ENCODE assay signal across 20 cellular contexts in genomic region chr4:110132822-110133719, GRCh38.
DNase-seq lines count a peak whose midpoint lies in the region; ATAC-seq, FAIRE-seq and TF ChIP-seq lines count a peak whose summit lies in the region.
"Had no signal": no experiment of that assay in that cellular context is flagged by ENCODE, and none has a peak within 500 bp of the region (broad histone marks: within the 10 kb centered on the region; RNA-seq: fewer than 3 reads in every experiment).

No MANE protein-coding gene starts in this region.

- no TSS peak for BruUV-seq in A673 (replicated peaks; lab: Mats Ljungman, UMichigan)

- no peak overlapping the region for H2AFZ ChIP-seq in astrocyte (ENCODE audit: low read depth, low read length)

- no peaks in the 10 kb centered on the region for H3K79me2 ChIP-seq in astrocyte (ENCODE audit: insufficient read depth, low read length)

- DNase-seq in astrocyte (ENCODE audit: low read depth) (no peak), right lobe of liver (no peak), A673 (ENCODE audit: low spot score) (no peak), mesenteric fat pad (ENCODE audit: low spot score) (no peak)
- no peak for DNase-seq in stimulated activated CD4-positive, alpha-beta T cell treated with anti-CD3 and anti-CD28 coated beads, Interleukin-4, amount 100 ng/mL, for 24 hours
- no peak for DNase-seq in activated T-cell treated with anti-CD3 and anti-CD28 coated beads, Interleukin-2, amount 50 U/mL, for 24 hours
- DNase-seq: activated CD8-positive, alpha-beta T cell treated with anti-CD3 and anti-CD28 coated beads for 36 hours; activated naive CD4-positive, alpha-beta T cell; activated T-cell treated with anti-CD3 and anti-CD28 coated beads, Interleukin-2, amount 50 U/mL, for 1 hour; anterior cingulate cortex; H7; left cardiac atrium; NCI-H1436 treated with DMSO at 0.1 percent for 48 hours had no signal

- peaks cover 3% of the 10 kb centered on the region for H3K4me1 Mint-ChIP-seq in astrocyte (ENCODE audit: low read depth, unreplicated experiment)
- H3K4me1 Mint-ChIP-seq in activated T-cell treated with anti-CD3 and anti-CD28 coated beads, Interleukin-2, amount 50 U/mL, for 24 hours (ENCODE audit: low read depth), result peaks cover 14% of the 10 kb centered on the region
- H3K4me1 Mint-ChIP-seq: stimulated activated memory B cell treated with anti-CD40 and anti-IgM and Interleukin-4, amounts not matched to agents 10 μg/mL and 1 μg/mL and 100 μg/mL, for 72 hours had no signal

- H3K36me3 ChIP-seq in HUES48 (ENCODE audit: control insufficient read depth, insufficient read depth, low read length) (peaks cover 8% of the 10 kb centered on the region; the same call in 1 of the 2 replicates), astrocyte (ENCODE audit: insufficient read depth, low read length) (no peaks in the 10 kb centered on the region), right lobe of liver (no peaks in the 10 kb centered on the region), A673 (ENCODE audit: insufficient read depth, low read length, poor library complexity, severe bottlenecking) (no peaks in the 10 kb centered on the region)
- H3K36me3 ChIP-seq: esophagus muscularis mucosa, thoracic aorta had no signal

- TF ChIP-seq CTCF in 22Rv1 (IDR thresholded peaks at IDR 0.05) (no peak), astrocyte (IDR thresholded peaks at IDR 0.05; ENCODE audit: insufficient read depth, low read depth, low read length) (no peak), right lobe of liver (IDR thresholded peaks at IDR 0.05) (no peak), A673 (conservative IDR thresholded peaks at IDR 0.05; ENCODE audit: low read depth, low read length) (no peak)

- H3K4me2 ChIP-seq in astrocyte (ENCODE audit: low read length), result no peak overlapping the region

- no peaks in the 10 kb centered on the region for H3K9me3 Mint-ChIP-seq in astrocyte (ENCODE audit: unreplicated experiment)
- H3K9me3 Mint-ChIP-seq in activated T-cell treated with anti-CD3 and anti-CD28 coated beads, Interleukin-2, amount 50 U/mL, for 24 hours, result no peaks in the 10 kb centered on the region
- H3K9me3 Mint-ChIP-seq: activated CD8-positive, alpha-beta T cell treated with anti-CD3 and anti-CD28 coated beads for 36 hours; central memory CD8-positive, alpha-beta T cell; stimulated activated memory B cell treated with anti-CD40 and anti-IgM and Interleukin-4, amounts not matched to agents 10 μg/mL and 1 μg/mL and 100 μg/mL, for 72 hours had no signal

- CTCF ChIA-PET in A673 (lab: Charles Lee), result no interaction called here

- intact Hi-C loops in right lobe of liver (cut with DNase I), result no loop called here
- intact Hi-C loops in A673 (cut with micrococcal nuclease; ENCODE audit: unreplicated experiment), result no loop called here

- H3K9me3 ChIP-seq in HUES48 (ENCODE audit: control insufficient read depth, insufficient read depth, low read length) (no peaks in the 10 kb centered on the region), astrocyte (ENCODE audit: insufficient read depth, low read depth, low read length) (no peaks in the 10 kb centered on the region), right lobe of liver (no peaks in the 10 kb centered on the region), A673 (ENCODE audit: low read depth, low read length, poor library complexity, severe bottlenecking) (no peaks in the 10 kb centered on the region)
- H3K9me3 ChIP-seq: esophagus muscularis mucosa, thoracic aorta had no signal

- H3K4me3 Mint-ChIP-seq in astrocyte (ENCODE audit: unreplicated experiment), result no peak overlapping the region
- H3K4me3 Mint-ChIP-seq in activated T-cell treated with anti-CD3 and anti-CD28 coated beads, Interleukin-2, amount 50 U/mL, for 24 hours, result no peak overlapping the region
- H3K4me3 Mint-ChIP-seq: activated CD8-positive, alpha-beta T cell treated with anti-CD3 and anti-CD28 coated beads for 36 hours; central memory CD8-positive, alpha-beta T cell; stimulated activated memory B cell treated with anti-CD40 and anti-IgM and Interleukin-4, amounts not matched to agents 10 μg/mL and 1 μg/mL and 100 μg/mL, for 72 hours had no signal

- ATAC-seq in right lobe of liver, result peak; percentile 31 to 75 (median 62)
- ATAC-seq: activated CD4-positive, CD25-positive, alpha-beta regulatory T cell treated with anti-CD3 and anti-CD28 coated beads, Interleukin-2, amount 50 U/mL, for 24 hours; activated CD8-positive, alpha-beta T cell treated with anti-CD3 and anti-CD28 coated beads for 36 hours; left cardiac atrium; stimulated activated memory B cell treated with anti-CD40 and anti-IgM and Interleukin-4, amounts not matched to agents 10 μg/mL and 1 μg/mL and 100 μg/mL, for 72 hours had no signal

- peak; percentile 54 for FAIRE-seq in astrocyte (lab: Jason Lieb, UNC)

- no peak overlapping the region for H3K27ac Mint-ChIP-seq in astrocyte (ENCODE audit: unreplicated experiment)
- H3K27ac Mint-ChIP-seq in activated T-cell treated with anti-CD3 and anti-CD28 coated beads, Interleukin-2, amount 50 U/mL, for 24 hours, result no peak overlapping the region
- H3K27ac Mint-ChIP-seq: activated CD8-positive, alpha-beta T cell treated with anti-CD3 and anti-CD28 coated beads for 36 hours; stimulated activated memory B cell treated with anti-CD40 and anti-IgM and Interleukin-4, amounts not matched to agents 10 μg/mL and 1 μg/mL and 100 μg/mL, for 72 hours had no signal

- no peaks in the 10 kb centered on the region for H3K27me3 Mint-ChIP-seq in astrocyte (ENCODE audit: low read depth, unreplicated experiment)
- no peaks in the 10 kb centered on the region for H3K27me3 Mint-ChIP-seq in activated T-cell treated with anti-CD3 and anti-CD28 coated beads, Interleukin-2, amount 50 U/mL, for 24 hours
- H3K27me3 Mint-ChIP-seq: activated CD8-positive, alpha-beta T cell treated with anti-CD3 and anti-CD28 coated beads for 36 hours; central memory CD8-positive, alpha-beta T cell had no signal

- H3K9ac ChIP-seq in HUES48 (ENCODE audit: low read depth, low read length) (no peak overlapping the region), astrocyte (ENCODE audit: low read length) (no peak overlapping the region)

- WGBS in right lobe of liver (ENCODE audit: insufficient coverage, low coverage, low lambda C conversion rate, missing lambda C conversion rate), result 63% methylated on average over 6 of the region's 6 CpGs

- H3K4me3 ChIP-seq in HUES48 (ENCODE audit: low read depth, low read length) (no peak overlapping the region), astrocyte (ENCODE audit: insufficient read depth, low read depth, low read length) (no peak overlapping the region), right lobe of liver (no peak overlapping the region), A673 (ENCODE audit: low read depth, low read length, poor library complexity, severe bottlenecking) (no peak overlapping the region)
- H3K4me3 ChIP-seq: esophagus muscularis mucosa, thoracic aorta had no signal

- H3K4me1 ChIP-seq in HUES48 (ENCODE audit: control insufficient read depth, insufficient read depth, low read length) (peaks cover 14% of the 10 kb centered on the region), astrocyte (ENCODE audit: insufficient read depth, low read length) (no peaks in the 10 kb centered on the region), right lobe of liver (peaks cover 0 to 14% (median 4%) of the 10 kb centered on the region in 4 donors), A673 (ENCODE audit: insufficient read depth, low read length, poor library complexity, severe bottlenecking) (no peaks in the 10 kb centered on the region)
- H3K4me1 ChIP-seq: esophagus muscularis mucosa had no signal

- H3K36me3 Mint-ChIP-seq in astrocyte (ENCODE audit: low read depth, unreplicated experiment), result peaks cover 5% of the 10 kb centered on the region
- no peaks in the 10 kb centered on the region for H3K36me3 Mint-ChIP-seq in activated T-cell treated with anti-CD3 and anti-CD28 coated beads, Interleukin-2, amount 50 U/mL, for 24 hours (ENCODE audit: low read depth)
- H3K36me3 Mint-ChIP-seq: stimulated activated memory B cell treated with anti-CD40 and anti-IgM and Interleukin-4, amounts not matched to agents 10 μg/mL and 1 μg/mL and 100 μg/mL, for 72 hours had no signal

- peaks cover 3% of the 10 kb centered on the region for H4K20me1 ChIP-seq in astrocyte (ENCODE audit: insufficient read depth, low read length)

- no peaks in the 10 kb centered on the region for H3K27me3 ChIP-seq in HUES48 (ENCODE audit: control insufficient read depth, insufficient read depth, low read length)
- H3K27me3 ChIP-seq in astrocyte (ENCODE audit: insufficient read depth, low read length), result no peaks in the 10 kb centered on the region
- no peaks in the 10 kb centered on the region for H3K27me3 ChIP-seq in right lobe of liver
- H3K27me3 ChIP-seq in A673 (replicated peaks; ENCODE audit: insufficient read depth, low read depth, low read length, poor library complexity), result no peaks in the 10 kb centered on the region
- H3K27me3 ChIP-seq: esophagus muscularis mucosa had no signal

- POLR2A ChIA-PET in A673 (lab: Charles Lee; ENCODE audit: low non-redundant PET), result no interaction called here

- H3K27ac ChIP-seq in 22Rv1 (0 out of 2 replicates have a peak overlapping the region, but pooled peaks have one; percentile 4), HUES48 (ENCODE audit: low read depth, low read length) (peak overlapping the region; percentile 5), astrocyte (ENCODE audit: low read depth, low read length) (no peak overlapping the region), right lobe of liver (no peak overlapping the region), A673 (ENCODE audit: low read depth, low read length, poor library complexity, severe bottlenecking) (no peak overlapping the region)
- H3K27ac ChIP-seq: esophagus muscularis mucosa, thoracic aorta had no signal

- no peak for TF ChIP-seq POLR2A in right lobe of liver (IDR thresholded peaks at IDR 0.05)

Comparison
In these comparisons a context has a peak if more than half of its experiments do, and no peak if none do; other contexts are left out.
1. H3K27ac ChIP-seq: peak in 22Rv1 (single experiment) and HUES48 (single experiment); none in astrocyte (single experiment), right lobe of liver (0 of 3) and A673 (single experiment).